In genomic region chr14:103519043-103519836, GRCh38 we compare ENCODE assay signal across 1 cellular context.
A peak's percentile ranks its signal among the peaks of the same experiment; 100 is the strongest.
TF ChIP-seq lines count a peak whose summit lies in the region.

No MANE protein-coding gene starts in this region.

TF ChIP-seq in K562, 482 proteins besides CTCF, POLR2A, EP300 and RAD21 (continued from another document and continues in another):
- TF ChIP-seq ELK3 (CRISPR knock-in tag; IDR thresholded peaks at IDR 0.05) (no peak), BRCA1 (IDR thresholded peaks at IDR 0.05) (no peak), BRCA1 (CRISPR knock-in tag; IDR thresholded peaks at IDR 0.05) (no peak), MGA (IDR thresholded peaks at IDR 0.05) (peak; percentile 33; the same call in 1 of the 2 replicates), CTBP1 (IDR thresholded peaks at IDR 0.05; ENCODE audit: borderline replicate concordance) (peak; percentile 47; the same call in 1 of the 2 replicates), ZNF316 (IDR thresholded peaks at IDR 0.05) (peak; percentile 42), CBX8 (IDR thresholded peaks at IDR 0.05; ENCODE audit: borderline replicate concordance, extremely low read depth, low read depth, low read length, poor library complexity, severe bottlenecking) (no peak), ZNF232 (CRISPR knock-in tag; IDR thresholded peaks at IDR 0.05) (no peak), TAF15 (IDR thresholded peaks at IDR 0.05; ENCODE audit: low read depth, low read length) (no peak), SMAD3 (CRISPR knock-in tag; conservative IDR thresholded peaks at IDR 0.05) (no peak), ZNF584 (CRISPR knock-in tag; IDR thresholded peaks at IDR 0.05; ENCODE audit: low read depth) (no peak), GATA2 (CRISPR knock-in tag; IDR thresholded peaks at IDR 0.05) (peak; percentile 67), E2F3 (CRISPR knock-in tag; IDR thresholded peaks at IDR 0.05) (no peak), WHSC1 (IDR thresholded peaks at IDR 0.05; ENCODE audit: low read length) (no peak), KAT8 (IDR thresholded peaks at IDR 0.05; ENCODE audit: low read depth) (no peak), HDAC3 (IDR thresholded peaks at IDR 0.05; ENCODE audit: borderline replicate concordance, partially characterized antibody) (no peak), PTRF (tag; IDR thresholded peaks at IDR 0.05) (no peak), RBM17 (IDR thresholded peaks at IDR 0.05; ENCODE audit: borderline replicate concordance, low read depth, low read length) (no peak), BRD9 (IDR thresholded peaks at IDR 0.05; ENCODE audit: low read depth, partially characterized antibody) (no peak), FOXJ2 (tag; IDR thresholded peaks at IDR 0.05) (no peak), ZNF589 (CRISPR knock-in tag; IDR thresholded peaks at IDR 0.05; ENCODE audit: low read depth) (no peak), ZNF77 (CRISPR knock-in tag; IDR thresholded peaks at IDR 0.05) (no peak), PTTG1 (tag; IDR thresholded peaks at IDR 0.05; ENCODE audit: low read depth) (no peak), NR4A1 (CRISPR knock-in tag; IDR thresholded peaks at IDR 0.05) (no peak), NR4A1 (tag; IDR thresholded peaks at IDR 0.05) (no peak), STAG1 (CRISPR knock-in tag; IDR thresholded peaks at IDR 0.05; ENCODE audit: borderline replicate concordance) (no peak), ZNF274 (IDR thresholded peaks at IDR 0.05; ENCODE audit: borderline replicate concordance, low read depth, low read length) (no peak), ELF2 (CRISPR knock-in tag; IDR thresholded peaks at IDR 0.05) (no peak), ADNP (tag; IDR thresholded peaks at IDR 0.05) (no peak), TEAD2 (tag; IDR thresholded peaks at IDR 0.05) (no peak), ZNF444 (CRISPR knock-in tag; IDR thresholded peaks at IDR 0.05) (no peak), SNAPC5 (CRISPR knock-in tag; IDR thresholded peaks at IDR 0.05) (no peak), SAFB (IDR thresholded peaks at IDR 0.05; ENCODE audit: borderline replicate concordance, low read depth, low read length) (no peak), ZNF431 (CRISPR knock-in tag; IDR thresholded peaks at IDR 0.05) (no peak), ZNF780A (CRISPR knock-in tag; IDR thresholded peaks at IDR 0.05) (no peak)
- TF ChIP-seq, protein P1, sequence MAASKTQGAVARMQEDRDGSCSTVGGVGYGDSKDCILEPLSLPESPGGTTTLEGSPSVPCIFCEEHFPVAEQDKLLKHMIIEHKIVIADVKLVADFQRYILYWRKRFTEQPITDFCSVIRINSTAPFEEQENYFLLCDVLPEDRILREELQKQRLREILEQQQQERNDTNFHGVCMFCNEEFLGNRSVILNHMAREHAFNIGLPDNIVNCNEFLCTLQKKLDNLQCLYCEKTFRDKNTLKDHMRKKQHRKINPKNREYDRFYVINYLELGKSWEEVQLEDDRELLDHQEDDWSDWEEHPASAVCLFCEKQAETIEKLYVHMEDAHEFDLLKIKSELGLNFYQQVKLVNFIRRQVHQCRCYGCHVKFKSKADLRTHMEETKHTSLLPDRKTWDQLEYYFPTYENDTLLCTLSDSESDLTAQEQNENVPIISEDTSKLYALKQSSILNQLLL (CRISPR knock-in tag; IDR thresholded peaks at IDR 0.05; ENCODE audit: borderline replicate concordance) = no peak
- TF ChIP-seq, protein P2, sequence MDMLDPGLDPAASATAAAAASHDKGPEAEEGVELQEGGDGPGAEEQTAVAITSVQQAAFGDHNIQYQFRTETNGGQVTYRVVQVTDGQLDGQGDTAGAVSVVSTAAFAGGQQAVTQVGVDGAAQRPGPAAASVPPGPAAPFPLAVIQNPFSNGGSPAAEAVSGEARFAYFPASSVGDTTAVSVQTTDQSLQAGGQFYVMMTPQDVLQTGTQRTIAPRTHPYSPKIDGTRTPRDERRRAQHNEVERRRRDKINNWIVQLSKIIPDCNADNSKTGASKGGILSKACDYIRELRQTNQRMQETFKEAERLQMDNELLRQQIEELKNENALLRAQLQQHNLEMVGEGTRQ (CRISPR knock-in tag; IDR thresholded peaks at IDR 0.05) = no peak
- TF ChIP-seq, protein P3, sequence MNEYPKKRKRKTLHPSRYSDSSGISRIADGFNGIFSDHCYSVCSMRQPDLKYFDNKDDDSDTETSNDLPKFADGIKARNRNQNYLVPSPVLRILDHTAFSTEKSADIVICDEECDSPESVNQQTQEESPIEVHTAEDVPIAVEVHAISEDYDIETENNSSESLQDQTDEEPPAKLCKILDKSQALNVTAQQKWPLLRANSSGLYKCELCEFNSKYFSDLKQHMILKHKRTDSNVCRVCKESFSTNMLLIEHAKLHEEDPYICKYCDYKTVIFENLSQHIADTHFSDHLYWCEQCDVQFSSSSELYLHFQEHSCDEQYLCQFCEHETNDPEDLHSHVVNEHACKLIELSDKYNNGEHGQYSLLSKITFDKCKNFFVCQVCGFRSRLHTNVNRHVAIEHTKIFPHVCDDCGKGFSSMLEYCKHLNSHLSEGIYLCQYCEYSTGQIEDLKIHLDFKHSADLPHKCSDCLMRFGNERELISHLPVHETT (CRISPR knock-in tag; conservative IDR thresholded peaks at IDR 0.05 in 1 of 2, IDR thresholded peaks at IDR 0.05 in 1 of 2) = 0 out of 4 replicates have a peak, but pooled peaks of 1 of the 2 experiments have one; percentile 22
- TF ChIP-seq, protein P4, sequence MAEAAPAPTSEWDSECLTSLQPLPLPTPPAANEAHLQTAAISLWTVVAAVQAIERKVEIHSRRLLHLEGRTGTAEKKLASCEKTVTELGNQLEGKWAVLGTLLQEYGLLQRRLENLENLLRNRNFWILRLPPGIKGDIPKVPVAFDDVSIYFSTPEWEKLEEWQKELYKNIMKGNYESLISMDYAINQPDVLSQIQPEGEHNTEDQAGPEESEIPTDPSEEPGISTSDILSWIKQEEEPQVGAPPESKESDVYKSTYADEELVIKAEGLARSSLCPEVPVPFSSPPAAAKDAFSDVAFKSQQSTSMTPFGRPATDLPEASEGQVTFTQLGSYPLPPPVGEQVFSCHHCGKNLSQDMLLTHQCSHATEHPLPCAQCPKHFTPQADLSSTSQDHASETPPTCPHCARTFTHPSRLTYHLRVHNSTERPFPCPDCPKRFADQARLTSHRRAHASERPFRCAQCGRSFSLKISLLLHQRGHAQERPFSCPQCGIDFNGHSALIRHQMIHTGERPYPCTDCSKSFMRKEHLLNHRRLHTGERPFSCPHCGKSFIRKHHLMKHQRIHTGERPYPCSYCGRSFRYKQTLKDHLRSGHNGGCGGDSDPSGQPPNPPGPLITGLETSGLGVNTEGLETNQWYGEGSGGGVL (CRISPR knock-in tag; IDR thresholded peaks at IDR 0.05) = no peak
- TF ChIP-seq, protein P5, sequence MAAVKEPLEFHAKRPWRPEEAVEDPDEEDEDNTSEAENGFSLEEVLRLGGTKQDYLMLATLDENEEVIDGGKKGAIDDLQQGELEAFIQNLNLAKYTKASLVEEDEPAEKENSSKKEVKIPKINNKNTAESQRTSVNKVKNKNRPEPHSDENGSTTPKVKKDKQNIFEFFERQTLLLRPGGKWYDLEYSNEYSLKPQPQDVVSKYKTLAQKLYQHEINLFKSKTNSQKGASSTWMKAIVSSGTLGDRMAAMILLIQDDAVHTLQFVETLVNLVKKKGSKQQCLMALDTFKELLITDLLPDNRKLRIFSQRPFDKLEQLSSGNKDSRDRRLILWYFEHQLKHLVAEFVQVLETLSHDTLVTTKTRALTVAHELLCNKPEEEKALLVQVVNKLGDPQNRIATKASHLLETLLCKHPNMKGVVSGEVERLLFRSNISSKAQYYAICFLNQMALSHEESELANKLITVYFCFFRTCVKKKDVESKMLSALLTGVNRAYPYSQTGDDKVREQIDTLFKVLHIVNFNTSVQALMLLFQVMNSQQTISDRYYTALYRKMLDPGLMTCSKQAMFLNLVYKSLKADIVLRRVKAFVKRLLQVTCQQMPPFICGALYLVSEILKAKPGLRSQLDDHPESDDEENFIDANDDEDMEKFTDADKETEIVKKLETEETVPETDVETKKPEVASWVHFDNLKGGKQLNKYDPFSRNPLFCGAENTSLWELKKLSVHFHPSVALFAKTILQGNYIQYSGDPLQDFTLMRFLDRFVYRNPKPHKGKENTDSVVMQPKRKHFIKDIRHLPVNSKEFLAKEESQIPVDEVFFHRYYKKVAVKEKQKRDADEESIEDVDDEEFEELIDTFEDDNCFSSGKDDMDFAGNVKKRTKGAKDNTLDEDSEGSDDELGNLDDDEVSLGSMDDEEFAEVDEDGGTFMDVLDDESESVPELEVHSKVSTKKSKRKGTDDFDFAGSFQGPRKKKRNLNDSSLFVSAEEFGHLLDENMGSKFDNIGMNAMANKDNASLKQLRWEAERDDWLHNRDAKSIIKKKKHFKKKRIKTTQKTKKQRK (IDR thresholded peaks at IDR 0.05; ENCODE audit: borderline replicate concordance, low read depth, low read length) = no peak
- TF ChIP-seq, protein P6, sequence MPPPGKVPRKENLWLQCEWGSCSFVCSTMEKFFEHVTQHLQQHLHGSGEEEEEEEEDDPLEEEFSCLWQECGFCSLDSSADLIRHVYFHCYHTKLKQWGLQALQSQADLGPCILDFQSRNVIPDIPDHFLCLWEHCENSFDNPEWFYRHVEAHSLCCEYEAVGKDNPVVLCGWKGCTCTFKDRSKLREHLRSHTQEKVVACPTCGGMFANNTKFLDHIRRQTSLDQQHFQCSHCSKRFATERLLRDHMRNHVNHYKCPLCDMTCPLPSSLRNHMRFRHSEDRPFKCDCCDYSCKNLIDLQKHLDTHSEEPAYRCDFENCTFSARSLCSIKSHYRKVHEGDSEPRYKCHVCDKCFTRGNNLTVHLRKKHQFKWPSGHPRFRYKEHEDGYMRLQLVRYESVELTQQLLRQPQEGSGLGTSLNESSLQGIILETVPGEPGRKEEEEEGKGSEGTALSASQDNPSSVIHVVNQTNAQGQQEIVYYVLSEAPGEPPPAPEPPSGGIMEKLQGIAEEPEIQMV (tag; conservative IDR thresholded peaks at IDR 0.05; ENCODE audit: low read depth) = no peak
